In genomic region chr14:60980811-60981625, GRCh38 we compare ENCODE assay signal across 1 cellular context.
TF ChIP-seq lines count a peak whose summit lies in the region.

Gene SLC38A6, plus strand, starts transcription at chr14:60981245. Its CDS starts 33 bp downstream, at chr14:60981278.
A gene with protein sequence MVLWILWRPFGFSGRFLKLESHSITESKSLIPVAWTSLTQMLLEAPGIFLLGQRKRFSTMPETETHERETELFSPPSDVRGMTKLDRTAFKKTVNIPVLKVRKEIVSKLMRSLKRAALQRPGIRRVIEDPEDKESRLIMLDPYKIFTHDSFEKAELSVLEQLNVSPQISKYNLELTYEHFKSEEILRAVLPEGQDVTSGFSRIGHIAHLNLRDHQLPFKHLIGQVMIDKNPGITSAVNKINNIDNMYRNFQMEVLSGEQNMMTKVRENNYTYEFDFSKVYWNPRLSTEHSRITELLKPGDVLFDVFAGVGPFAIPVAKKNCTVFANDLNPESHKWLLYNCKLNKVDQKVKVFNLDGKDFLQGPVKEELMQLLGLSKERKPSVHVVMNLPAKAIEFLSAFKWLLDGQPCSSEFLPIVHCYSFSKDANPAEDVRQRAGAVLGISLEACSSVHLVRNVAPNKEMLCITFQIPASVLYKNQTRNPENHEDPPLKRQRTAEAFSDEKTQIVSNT (minus strand): TSS chr14:60981079. CDS start chr14:60980973, 106 bp downstream.

TF ChIP-seq in HepG2, 621 proteins besides CTCF, POLR2A, EP300 and RAD21 (continued from another document and continues in another):
- TF ChIP-seq, protein P1, sequence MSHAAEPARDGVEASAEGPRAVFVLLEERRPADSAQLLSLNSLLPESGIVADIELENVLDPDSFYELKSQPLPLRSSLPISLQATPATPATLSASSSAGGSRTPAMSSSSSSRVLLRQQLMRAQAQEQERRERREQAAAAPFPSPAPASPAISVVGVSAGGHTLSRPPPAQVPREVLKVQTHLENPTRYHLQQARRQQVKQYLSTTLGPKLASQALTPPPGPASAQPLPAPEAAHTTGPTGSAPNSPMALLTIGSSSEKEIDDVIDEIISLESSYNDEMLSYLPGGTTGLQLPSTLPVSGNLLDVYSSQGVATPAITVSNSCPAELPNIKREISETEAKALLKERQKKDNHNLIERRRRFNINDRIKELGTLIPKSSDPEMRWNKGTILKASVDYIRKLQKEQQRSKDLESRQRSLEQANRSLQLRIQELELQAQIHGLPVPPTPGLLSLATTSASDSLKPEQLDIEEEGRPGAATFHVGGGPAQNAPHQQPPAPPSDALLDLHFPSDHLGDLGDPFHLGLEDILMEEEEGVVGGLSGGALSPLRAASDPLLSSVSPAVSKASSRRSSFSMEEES (CRISPR knock-in tag; IDR thresholded peaks at IDR 0.05): no peak; the same call in 1 of the 2 replicates
- TF ChIP-seq SRF (IDR thresholded peaks at IDR 0.05; ENCODE audit: low read depth, low read length) (no peak), ZNF576 (CRISPR knock-in tag; IDR thresholded peaks at IDR 0.05) (no peak), HOXD1 (CRISPR knock-in tag; IDR thresholded peaks at IDR 0.05) (no peak), KDM4B (CRISPR knock-in tag; IDR thresholded peaks at IDR 0.05) (peak; percentile 66; the same call in 1 of the 2 replicates), FOXK1 (CRISPR knock-in tag; IDR thresholded peaks at IDR 0.05; ENCODE audit: borderline replicate concordance, low read depth) (peak; percentile 70), ZNF574 (CRISPR knock-in tag; IDR thresholded peaks at IDR 0.05) (peak; percentile 85), LRRFIP1 (CRISPR knock-in tag; conservative IDR thresholded peaks at IDR 0.05) (no peak), ZSCAN21 (CRISPR knock-in tag; IDR thresholded peaks at IDR 0.05; ENCODE audit: borderline replicate concordance) (peak; percentile 73; the same call in 1 of the 2 replicates), KAT2B (IDR thresholded peaks at IDR 0.05; ENCODE audit: borderline replicate concordance, low read depth, low read length) (no peak), MYNN (CRISPR knock-in tag; IDR thresholded peaks at IDR 0.05; ENCODE audit: low read depth) (no peak), ZNF546 (CRISPR knock-in tag; conservative IDR thresholded peaks at IDR 0.05) (no peak), KLF12 (CRISPR knock-in tag; IDR thresholded peaks at IDR 0.05; ENCODE audit: borderline replicate concordance) (no peak; the same call in 1 of the 2 replicates), ZNF556 (CRISPR knock-in tag; IDR thresholded peaks at IDR 0.05; ENCODE audit: borderline replicate concordance) (peak; percentile 86; the same call in 1 of the 2 replicates), ZKSCAN8 (CRISPR knock-in tag; IDR thresholded peaks at IDR 0.05; ENCODE audit: borderline replicate concordance) (no peak; the same call in 1 of the 2 replicates), FOSL2 (CRISPR knock-in tag; IDR thresholded peaks at IDR 0.05) (peak; percentile 70), CC2D1A (CRISPR knock-in tag; IDR thresholded peaks at IDR 0.05) (no peak), KMT2B (CRISPR knock-in tag; IDR thresholded peaks at IDR 0.05) (peak; percentile 99), TP53 (CRISPR knock-in tag; conservative IDR thresholded peaks at IDR 0.05) (no peak), ZNF75D (CRISPR knock-in tag; IDR thresholded peaks at IDR 0.05; ENCODE audit: borderline replicate concordance) (no peak), NR2C2 (CRISPR knock-in tag; IDR thresholded peaks at IDR 0.05; ENCODE audit: borderline replicate concordance) (peak; percentile 80)
- TF ChIP-seq, protein P2, sequence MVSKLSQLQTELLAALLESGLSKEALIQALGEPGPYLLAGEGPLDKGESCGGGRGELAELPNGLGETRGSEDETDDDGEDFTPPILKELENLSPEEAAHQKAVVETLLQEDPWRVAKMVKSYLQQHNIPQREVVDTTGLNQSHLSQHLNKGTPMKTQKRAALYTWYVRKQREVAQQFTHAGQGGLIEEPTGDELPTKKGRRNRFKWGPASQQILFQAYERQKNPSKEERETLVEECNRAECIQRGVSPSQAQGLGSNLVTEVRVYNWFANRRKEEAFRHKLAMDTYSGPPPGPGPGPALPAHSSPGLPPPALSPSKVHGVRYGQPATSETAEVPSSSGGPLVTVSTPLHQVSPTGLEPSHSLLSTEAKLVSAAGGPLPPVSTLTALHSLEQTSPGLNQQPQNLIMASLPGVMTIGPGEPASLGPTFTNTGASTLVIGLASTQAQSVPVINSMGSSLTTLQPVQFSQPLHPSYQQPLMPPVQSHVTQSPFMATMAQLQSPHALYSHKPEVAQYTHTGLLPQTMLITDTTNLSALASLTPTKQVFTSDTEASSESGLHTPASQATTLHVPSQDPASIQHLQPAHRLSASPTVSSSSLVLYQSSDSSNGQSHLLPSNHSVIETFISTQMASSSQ (IDR thresholded peaks at IDR 0.05; ENCODE audit: low read depth): no peak
- TF ChIP-seq, protein P2 (CRISPR knock-in tag; IDR thresholded peaks at IDR 0.05; ENCODE audit: borderline replicate concordance): peak; percentile 66; the same call in 1 of the 2 replicates
- TF ChIP-seq, protein P3, sequence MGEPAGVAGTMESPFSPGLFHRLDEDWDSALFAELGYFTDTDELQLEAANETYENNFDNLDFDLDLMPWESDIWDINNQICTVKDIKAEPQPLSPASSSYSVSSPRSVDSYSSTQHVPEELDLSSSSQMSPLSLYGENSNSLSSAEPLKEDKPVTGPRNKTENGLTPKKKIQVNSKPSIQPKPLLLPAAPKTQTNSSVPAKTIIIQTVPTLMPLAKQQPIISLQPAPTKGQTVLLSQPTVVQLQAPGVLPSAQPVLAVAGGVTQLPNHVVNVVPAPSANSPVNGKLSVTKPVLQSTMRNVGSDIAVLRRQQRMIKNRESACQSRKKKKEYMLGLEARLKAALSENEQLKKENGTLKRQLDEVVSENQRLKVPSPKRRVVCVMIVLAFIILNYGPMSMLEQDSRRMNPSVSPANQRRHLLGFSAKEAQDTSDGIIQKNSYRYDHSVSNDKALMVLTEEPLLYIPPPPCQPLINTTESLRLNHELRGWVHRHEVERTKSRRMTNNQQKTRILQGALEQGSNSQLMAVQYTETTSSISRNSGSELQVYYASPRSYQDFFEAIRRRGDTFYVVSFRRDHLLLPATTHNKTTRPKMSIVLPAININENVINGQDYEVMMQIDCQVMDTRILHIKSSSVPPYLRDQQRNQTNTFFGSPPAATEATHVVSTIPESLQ (CRISPR knock-in tag; conservative IDR thresholded peaks at IDR 0.05): no peak
- TF ChIP-seq, protein P4, sequence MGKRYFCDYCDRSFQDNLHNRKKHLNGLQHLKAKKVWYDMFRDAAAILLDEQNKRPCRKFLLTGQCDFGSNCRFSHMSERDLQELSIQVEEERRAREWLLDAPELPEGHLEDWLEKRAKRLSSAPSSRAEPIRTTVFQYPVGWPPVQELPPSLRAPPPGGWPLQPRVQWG (CRISPR knock-in tag; IDR thresholded peaks at IDR 0.05; ENCODE audit: borderline replicate concordance, low read depth): no peak
- TF ChIP-seq, protein P5, sequence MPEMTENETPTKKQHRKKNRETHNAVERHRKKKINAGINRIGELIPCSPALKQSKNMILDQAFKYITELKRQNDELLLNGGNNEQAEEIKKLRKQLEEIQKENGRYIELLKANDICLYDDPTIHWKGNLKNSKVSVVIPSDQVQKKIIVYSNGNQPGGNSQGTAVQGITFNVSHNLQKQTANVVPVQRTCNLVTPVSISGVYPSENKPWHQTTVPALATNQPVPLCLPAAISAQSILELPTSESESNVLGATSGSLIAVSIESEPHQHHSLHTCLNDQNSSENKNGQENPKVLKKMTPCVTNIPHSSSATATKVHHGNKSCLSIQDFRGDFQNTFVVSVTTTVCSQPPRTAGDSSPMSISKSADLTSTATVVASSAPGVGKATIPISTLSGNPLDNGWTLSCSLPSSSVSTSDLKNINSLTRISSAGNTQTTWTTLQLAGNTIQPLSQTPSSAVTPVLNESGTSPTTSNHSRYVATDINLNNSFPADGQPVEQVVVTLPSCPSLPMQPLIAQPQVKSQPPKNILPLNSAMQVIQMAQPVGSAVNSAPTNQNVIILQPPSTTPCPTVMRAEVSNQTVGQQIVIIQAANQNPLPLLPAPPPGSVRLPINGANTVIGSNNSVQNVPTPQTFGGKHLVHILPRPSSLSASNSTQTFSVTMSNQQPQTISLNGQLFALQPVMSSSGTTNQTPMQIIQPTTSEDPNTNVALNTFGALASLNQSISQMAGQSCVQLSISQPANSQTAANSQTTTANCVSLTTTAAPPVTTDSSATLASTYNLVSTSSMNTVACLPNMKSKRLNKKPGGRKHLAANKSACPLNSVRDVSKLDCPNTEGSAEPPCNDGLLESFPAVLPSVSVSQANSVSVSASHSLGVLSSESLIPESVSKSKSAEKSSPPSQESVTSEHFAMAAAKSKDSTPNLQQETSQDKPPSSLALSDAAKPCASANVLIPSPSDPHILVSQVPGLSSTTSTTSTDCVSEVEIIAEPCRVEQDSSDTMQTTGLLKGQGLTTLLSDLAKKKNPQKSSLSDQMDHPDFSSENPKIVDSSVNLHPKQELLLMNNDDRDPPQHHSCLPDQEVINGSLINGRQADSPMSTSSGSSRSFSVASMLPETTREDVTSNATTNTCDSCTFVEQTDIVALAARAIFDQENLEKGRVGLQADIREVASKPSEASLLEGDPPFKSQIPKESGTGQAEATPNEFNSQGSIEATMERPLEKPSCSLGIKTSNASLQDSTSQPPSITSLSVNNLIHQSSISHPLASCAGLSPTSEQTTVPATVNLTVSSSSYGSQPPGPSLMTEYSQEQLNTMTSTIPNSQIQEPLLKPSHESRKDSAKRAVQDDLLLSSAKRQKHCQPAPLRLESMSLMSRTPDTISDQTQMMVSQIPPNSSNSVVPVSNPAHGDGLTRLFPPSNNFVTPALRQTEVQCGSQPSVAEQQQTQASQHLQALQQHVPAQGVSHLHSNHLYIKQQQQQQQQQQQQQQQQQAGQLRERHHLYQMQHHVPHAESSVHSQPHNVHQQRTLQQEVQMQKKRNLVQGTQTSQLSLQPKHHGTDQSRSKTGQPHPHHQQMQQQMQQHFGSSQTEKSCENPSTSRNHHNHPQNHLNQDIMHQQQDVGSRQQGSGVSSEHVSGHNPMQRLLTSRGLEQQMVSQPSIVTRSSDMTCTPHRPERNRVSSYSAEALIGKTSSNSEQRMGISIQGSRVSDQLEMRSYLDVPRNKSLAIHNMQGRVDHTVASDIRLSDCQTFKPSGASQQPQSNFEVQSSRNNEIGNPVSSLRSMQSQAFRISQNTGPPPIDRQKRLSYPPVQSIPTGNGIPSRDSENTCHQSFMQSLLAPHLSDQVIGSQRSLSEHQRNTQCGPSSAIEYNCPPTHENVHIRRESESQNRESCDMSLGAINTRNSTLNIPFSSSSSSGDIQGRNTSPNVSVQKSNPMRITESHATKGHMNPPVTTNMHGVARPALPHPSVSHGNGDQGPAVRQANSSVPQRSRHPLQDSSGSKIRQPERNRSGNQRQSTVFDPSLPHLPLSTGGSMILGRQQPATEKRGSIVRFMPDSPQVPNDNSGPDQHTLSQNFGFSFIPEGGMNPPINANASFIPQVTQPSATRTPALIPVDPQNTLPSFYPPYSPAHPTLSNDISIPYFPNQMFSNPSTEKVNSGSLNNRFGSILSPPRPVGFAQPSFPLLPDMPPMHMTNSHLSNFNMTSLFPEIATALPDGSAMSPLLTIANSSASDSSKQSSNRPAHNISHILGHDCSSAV (CRISPR knock-in tag; IDR thresholded peaks at IDR 0.05; ENCODE audit: borderline replicate concordance): no peak
